ENCODE assay signal across 11 cellular contexts in genomic region chr19:35437152-35437951, GRCh38. TPM values are rescaled to one million over a fixed set of nuclear protein-coding genes. Genes with fewer than 3 reads are reported as not detected.
DNase-seq lines count a peak whose midpoint lies in the region; ATAC-seq and TF ChIP-seq lines count a peak whose summit lies in the region.
"Had no signal": no experiment of that assay in that cellular context is flagged by ENCODE, and none has a peak within 500 bp of the region (broad histone marks: within the 10 kb centered on the region; RNA-seq: fewer than 3 reads in every experiment).

No MANE protein-coding gene starts in this region.

- TF ChIP-seq CTCF in heart left ventricle (IDR thresholded peaks at IDR 0.05) (no peak), mammary epithelial cell (conservative IDR thresholded peaks at IDR 0.05 in 1 of 2, IDR thresholded peaks at IDR 0.05 in 1 of 2; ENCODE audit: extremely low read depth in 1 of 2, insufficient read depth in 1 of 2, low read depth in 1 of 2, low read length in 2 of 2) (no peak), mucosa of descending colon (IDR thresholded peaks at IDR 0.05) (no peak), upper lobe of left lung (IDR thresholded peaks at IDR 0.05) (no peak)

- dilution Hi-C loops in mammary epithelial cell (cut with HindIII; ENCODE audit: low sequenced_read_pairs) = no loop called here

- H3K36me3 ChIP-seq in heart left ventricle = no peaks in the 10 kb centered on the region
- H3K36me3 ChIP-seq in mammary epithelial cell (ENCODE audit: insufficient read depth, low read length) = no peaks in the 10 kb centered on the region
- no peaks in the 10 kb centered on the region for H3K36me3 ChIP-seq in mucosa of descending colon (ENCODE audit: low read depth)
- no peaks in the 10 kb centered on the region for H3K36me3 ChIP-seq in upper lobe of left lung
- H3K36me3 ChIP-seq: brain microvascular endothelial cell had no signal

- H4K20me1 ChIP-seq in mammary epithelial cell (ENCODE audit: insufficient read depth, low read length) = no peaks in the 10 kb centered on the region

- no TSS peak for BruUV-seq in mammary epithelial cell (replicated peaks; lab: Mats Ljungman, UMichigan)

- H3K27ac ChIP-seq in heart left ventricle (peak overlapping the region in 7 of 12 donors; percentile 11 to 81 (median 31)), mammary epithelial cell (ENCODE audit: insufficient read depth, low read depth, low read length) (peak overlapping the region; percentile 27), upper lobe of left lung (peak overlapping the region; percentile 71 to 78 (median 76))
- H3K27ac ChIP-seq: brain microvascular endothelial cell had no signal

- no peak for TF ChIP-seq EP300 in upper lobe of left lung (IDR thresholded peaks at IDR 0.05)

- in situ Hi-C loops in mammary epithelial cell (cut with MboI; ENCODE audit: low sequenced_read_pairs in 2 of 2) = no loop called here

- peak overlapping the region in 2 of 12 donors; percentile 6 to 25 for H3K4me3 ChIP-seq in heart left ventricle
- H3K4me3 ChIP-seq in mammary epithelial cell (replicated peaks in 1 of 3; ENCODE audit: insufficient read depth in 1 of 3, low read depth in 2 of 3, low read length in 3 of 3) = no peak overlapping the region
- H3K4me3 ChIP-seq in mucosa of descending colon = no peak overlapping the region
- H3K4me3 ChIP-seq in upper lobe of left lung = peak overlapping the region in 1 of 4 donors; percentile 3

- no peaks in the 10 kb centered on the region for H3K79me2 ChIP-seq in mammary epithelial cell (ENCODE audit: insufficient read depth, low read length)

- no peak overlapping the region for H3K4me2 ChIP-seq in mammary epithelial cell (ENCODE audit: insufficient read depth, low read depth, low read length)

- WGBS in heart left ventricle, 4 donors = 74 to 82% (median 77%) methylated on average over 18 of the region's 18 CpGs
- WGBS in mammary epithelial cell (ENCODE audit: low coverage, missing lambda C conversion rate) = 92% methylated on average over 17 of the region's 18 CpGs
- WGBS in upper lobe of left lung, 2 donors = 71 to 78% methylated on average over 17 to 18 of the region's 18 CpGs

- H3K9me3 ChIP-seq in heart left ventricle = no peaks in the 10 kb centered on the region
- H3K9me3 ChIP-seq in mammary epithelial cell (replicated peaks; ENCODE audit: insufficient read depth, low read length) = no peaks in the 10 kb centered on the region
- H3K9me3 ChIP-seq in mucosa of descending colon = no peaks in the 10 kb centered on the region
- H3K9me3 ChIP-seq in upper lobe of left lung = no peaks in the 10 kb centered on the region

- H3K27me3 ChIP-seq in heart left ventricle (no peaks in the 10 kb centered on the region), mammary epithelial cell (ENCODE audit: insufficient read depth, low read length) (no peaks in the 10 kb centered on the region), upper lobe of left lung (no peaks in the 10 kb centered on the region)

- CTCF ChIA-PET in mammary epithelial cell (lab: Charles Lee; ENCODE audit: low non-redundant PET) = no interaction called here

- DNase-seq in heart left ventricle (no peak), Right ventricle myocardium inferior (ENCODE audit: missing footprints) (no peak), mammary epithelial cell (no peak), mucosa of descending colon (peak in 1 of 3 donors; percentile 47), upper lobe of left lung (peak in 1 of 2 donors; percentile 57), retina (no peak), NCI-H345 treated with DMSO at 0.1 percent for 48 hours (lab: John Stamatoyannopoulos, UW; ENCODE audit: unreplicated experiment) (no peak)
- DNase-seq: activated CD8-positive, alpha-beta memory T cell treated with anti-CD3 and anti-CD28 coated beads, Interleukin-2, amount 50 U/mL, for 4 hours; brain microvascular endothelial cell; NCI-H1048 had no signal

- H2AFZ ChIP-seq in mammary epithelial cell (ENCODE audit: low read depth, low read length) = peak overlapping the region; percentile 57

- no peak for ATAC-seq in heart left ventricle
- ATAC-seq in Right ventricle myocardium inferior = no peak
- ATAC-seq in mucosa of descending colon = peak; percentile 74
- ATAC-seq in upper lobe of left lung (ENCODE audit: low FRiP score in 2 of 2) = no peak
- ATAC-seq in HG03354 (IDR thresholded peaks at IDR 0.05; ENCODE audit: poor library complexity, severe bottlenecking, unreplicated experiment) = no peak

- peaks cover 6 to 73% (median 31%) of the 10 kb centered on the region in 12 donors for H3K4me1 ChIP-seq in heart left ventricle
- H3K4me1 ChIP-seq in mammary epithelial cell (ENCODE audit: insufficient read depth, low read length) = peaks cover 13% of the 10 kb centered on the region
- H3K4me1 ChIP-seq in mucosa of descending colon (ENCODE audit: low read depth) = peaks cover 23% of the 10 kb centered on the region
- peaks cover 48 to 61% (median 49%) of the 10 kb centered on the region in 4 donors for H3K4me1 ChIP-seq in upper lobe of left lung

- H3K9ac ChIP-seq in mammary epithelial cell (ENCODE audit: insufficient read depth, low read length) = no peak overlapping the region

- intact Hi-C loops in heart left ventricle (cut with DNase I) = loop anchor here in 1 of 10 donors (2.0 kb wide), 1 partner anchor 21 kb away; no protein-coding TSS in a partner anchor
- intact Hi-C loops in Right ventricle myocardium inferior (cut with DNase I) = no loop called here
- intact Hi-C loops in mammary epithelial cell (cut with micrococcal nuclease) = no loop called here
- intact Hi-C loops in mucosa of descending colon (cut with DNase I, micrococcal nuclease) = no loop called here

- TF ChIP-seq POLR2A in heart left ventricle (IDR thresholded peaks at IDR 0.05) = no peak
- no peak for TF ChIP-seq POLR2A in upper lobe of left lung (IDR thresholded peaks at IDR 0.05)

RNA-seq across cellular contexts. Expression of gene FFAR2, which starts 10.7 kb away (rescaled TPM):
- total RNA-seq in heart left ventricle = 1 to 10 TPM in 2 of 9 donors, under 1 TPM in 6, not detected in 1; 0.12 to 3.4 (median 0.40) TPM
- polyA plus RNA-seq in heart left ventricle = under 1 TPM in 1 of 2 donors, not detected in 1; 0.15 TPM
- total RNA-seq in Right ventricle myocardium inferior = 0.32 TPM
- total RNA-seq in mammary epithelial cell = not detected
- polyA plus RNA-seq in mammary epithelial cell = not detected
- polyA minus RNA-seq in mammary epithelial cell = not detected
- total RNA-seq in mucosa of descending colon = 1 to 10 TPM in 1 of 3 donors, under 1 TPM in 2; 0.32 to 1.4 (median 0.32) TPM
- total RNA-seq in upper lobe of left lung = 1 to 10 TPM in 3 of 6 donors, under 1 TPM in 2, not detected in 1; 0.22 to 9.0 (median 2.1) TPM

RNA-seq across cellular contexts. Expression of gene KRTDAP, which starts 52.9 kb away (rescaled TPM):
- total RNA-seq in heart left ventricle (not detected), Right ventricle myocardium inferior (not detected), mammary epithelial cell (not detected), mucosa of descending colon (not detected), upper lobe of left lung (under 1 TPM in 1 of 6 donors, not detected in 5; 0.61 TPM)
- polyA plus RNA-seq in heart left ventricle (not detected), mammary epithelial cell (not detected)
- polyA minus RNA-seq in mammary epithelial cell = not detected
